Comparison of ENCODE assay signal across 25 cellular contexts in the genomic region with DNA sequence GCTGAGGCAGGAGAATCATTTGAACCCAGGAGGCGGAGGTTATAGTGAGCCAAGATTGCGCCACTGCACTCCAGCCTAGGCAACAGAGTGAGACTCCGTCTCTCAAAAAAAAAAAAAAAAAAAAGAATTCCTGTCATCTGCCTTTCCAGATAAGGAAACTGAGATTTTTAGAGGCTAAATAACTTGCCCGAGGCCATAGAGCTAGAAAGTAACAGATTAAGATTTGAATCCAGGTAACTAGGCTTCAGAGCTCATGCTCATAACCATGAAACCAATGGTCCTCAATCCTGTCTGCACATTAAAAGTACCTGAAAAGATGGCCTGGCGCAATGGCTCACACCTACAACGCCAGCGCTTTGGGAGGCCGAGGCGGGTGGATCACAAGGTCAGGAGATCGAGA.
"Had no signal": no experiment of that assay in that cellular context is flagged by ENCODE, and none has a peak within 500 bp of the region (broad histone marks: within the 10 kb centered on the region; RNA-seq: fewer than 3 reads in every experiment).

No MANE protein-coding gene starts in this region.

- H3K27me3 ChIP-seq: heart left ventricle, left lung, right lobe of liver, stomach, testis, thyroid gland, uterus had no signal

- H3K4me3 ChIP-seq: heart left ventricle, left lung, lower lobe of right lung, prostate gland, right lobe of liver, skin epidermis, stomach, testis, thyroid gland, uterus had no signal

- H3K9me3 ChIP-seq: heart left ventricle, left lung, lower lobe of right lung, prostate gland, right lobe of liver, stomach, testis, thyroid gland, uterus had no signal

- ATAC-seq: left colon; left lung; lower lobe of right lung; naive thymus-derived CD8-positive, alpha-beta T cell; stimulated activated naive B cell treated with anti-CD40 and anti-IgM and Interleukin-4, amounts not matched to agents 10 μg/mL and 1 μg/mL and 100 μg/mL, for 72 hours; stimulated activated naive CD8-positive, alpha-beta T cell treated with anti-CD3 and anti-CD28 coated beads, Interleukin-15, Interleukin-2, amounts not matched to agents 100 U/mL and 50 U/mL, for 24 hours had no signal

- H3K4me1 ChIP-seq: parathyroid adenoma, prostate gland, testis, thyroid gland, uterus had no signal

- DNase-seq: heart left ventricle; hypothalamus; immature natural killer cell; kidney; left colon; left lung; lower lobe of right lung; mammary epithelial cell; mesenchymal stem cell; naive thymus-derived CD8-positive, alpha-beta T cell; occipital lobe; right lobe of liver; stimulated activated CD4-positive, alpha-beta T cell treated with anti-CD3 and anti-CD28 coated beads, Interleukin-12 subunit alpha, Interleukin-12 subunit beta, amount 100 ng/mL, for 4 hours; stimulated activated CD4-positive, alpha-beta T cell treated with anti-CD3 and anti-CD28 coated beads, Interleukin-15, amount 100 ng/mL, for 24 hours; stimulated activated CD4-positive, alpha-beta T cell treated with anti-CD3 and anti-CD28 coated beads, Interleukin-2, amount 100 ng/mL, for 24 hours; stimulated activated CD4-positive, alpha-beta T cell treated with anti-CD3 and anti-CD28 coated beads, Interleukin-4, amount 100 ng/mL, for 1 hour; stimulated activated naive B cell treated with anti-CD40 and anti-IgM and Interleukin-4, amounts not matched to agents 10 μg/mL and 1 μg/mL and 100 μg/mL, for 72 hours; stimulated activated naive CD8-positive, alpha-beta T cell treated with anti-CD3 and anti-CD28 coated beads, Interleukin-15, Interleukin-2, amounts not matched to agents 100 U/mL and 50 U/mL, for 24 hours; stomach; testis; thyroid gland; uterus had no signal

- H3K27ac ChIP-seq: lower lobe of right lung, parathyroid adenoma, prostate gland, right lobe of liver, skin epidermis, stomach, testis, thyroid gland, uterus had no signal

- H3K36me3 ChIP-seq: prostate gland, uterus had no signal
